ENCODE assay signal across 10 cellular contexts in the genomic region with DNA sequence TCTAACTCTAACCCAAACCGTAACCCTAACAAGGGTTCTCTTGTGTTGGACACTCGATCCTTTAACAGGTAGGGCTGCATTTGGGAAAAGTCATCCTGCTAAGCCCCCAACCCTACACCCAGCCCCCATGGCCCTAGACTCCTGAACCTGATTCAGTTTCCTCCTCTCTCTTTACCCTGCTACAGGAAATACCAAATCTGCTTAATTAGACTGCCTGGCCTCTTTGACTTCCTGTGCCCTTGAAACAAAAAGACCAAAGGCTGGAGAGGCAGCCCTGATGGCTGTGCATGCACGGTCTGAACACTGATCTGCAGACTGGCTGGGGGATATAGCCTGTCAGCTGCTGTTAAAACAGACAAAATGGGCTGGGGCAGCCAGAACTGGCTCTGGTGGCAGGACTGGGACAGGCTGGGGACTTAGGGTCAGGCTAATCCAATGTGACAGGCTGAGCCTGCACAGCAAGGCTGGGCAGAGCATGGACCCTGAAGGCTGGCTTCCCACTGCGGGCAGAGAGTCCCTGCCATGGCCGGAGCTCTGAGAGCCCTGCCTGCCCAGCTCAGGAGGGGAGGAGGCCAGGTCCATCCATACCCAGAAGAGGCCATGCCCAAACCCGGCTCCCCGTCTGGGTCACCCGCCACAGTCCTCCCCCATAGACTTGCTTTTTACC. TPM values are rescaled to one million over a fixed set of nuclear protein-coding genes. Genes with fewer than 3 reads are reported as not detected.
DNase-seq lines count a peak whose midpoint lies in the region; ATAC-seq, FAIRE-seq and TF ChIP-seq lines count a peak whose summit lies in the region.
"Had no signal": no experiment of that assay in that cellular context is flagged by ENCODE, and none has a peak within 500 bp of the region (broad histone marks: within the 10 kb centered on the region; RNA-seq: fewer than 3 reads in every experiment).

No MANE protein-coding gene starts in this region.

- CTCF ChIA-PET in activated naive CD4-positive, alpha-beta T cell treated with anti-CD3 and anti-CD28 coated beads, Interleukin-2, amount 10 ng/mL, durations not matched to agents 7 days and 5 days (lab: Charles Lee) = no interaction called here
- CTCF ChIA-PET in endothelial cell of umbilical vein (lab: Charles Lee) = no interaction called here

- no peaks in the 10 kb centered on the region for H3K9me3 Mint-ChIP-seq in activated naive CD4-positive, alpha-beta T cell treated with anti-CD3 and anti-CD28 coated beads, Interleukin-2, amount 10 ng/mL, durations not matched to agents 7 days and 5 days
- H3K9me3 Mint-ChIP-seq in type B pancreatic cell = no peaks in the 10 kb centered on the region

- no peaks in the 10 kb centered on the region for H3K36me3 ChIP-seq in RWPE2 (ENCODE audit: low read depth)
- H3K36me3 ChIP-seq in endothelial cell of umbilical vein (ENCODE audit: control insufficient read depth in 2 of 2, extremely low read depth in 1 of 2, insufficient read depth in 2 of 2, low read length in 2 of 2) = no peaks in the 10 kb centered on the region

- H3K9me1 ChIP-seq in endothelial cell of umbilical vein (replicated peaks; ENCODE audit: control insufficient read depth, extremely low read depth, insufficient read depth, low read length) = no peaks in the 10 kb centered on the region

- BruUV-seq in endothelial cell of umbilical vein (replicated peaks; lab: Mats Ljungman, UMichigan) = no TSS peak

- H3K27me3 ChIP-seq in RWPE2 (ENCODE audit: insufficient read depth, poor library complexity, severe bottlenecking) = no peaks in the 10 kb centered on the region
- no peaks in the 10 kb centered on the region for H3K27me3 ChIP-seq in endothelial cell of umbilical vein (ENCODE audit: control insufficient read depth in 2 of 2, insufficient read depth in 2 of 2, low read length in 2 of 2)

- peaks cover 4% of the 10 kb centered on the region for H3K4me1 Mint-ChIP-seq in activated naive CD4-positive, alpha-beta T cell treated with anti-CD3 and anti-CD28 coated beads, Interleukin-2, amount 10 ng/mL, durations not matched to agents 7 days and 5 days
- H3K4me1 Mint-ChIP-seq in type B pancreatic cell (ENCODE audit: unreplicated experiment) = peaks cover 16% of the 10 kb centered on the region

- H3K36me3 Mint-ChIP-seq in activated naive CD4-positive, alpha-beta T cell treated with anti-CD3 and anti-CD28 coated beads, Interleukin-2, amount 10 ng/mL, durations not matched to agents 7 days and 5 days = peaks cover 4% of the 10 kb centered on the region
- H3K36me3 Mint-ChIP-seq in type B pancreatic cell = no peaks in the 10 kb centered on the region

- FAIRE-seq in endothelial cell of umbilical vein (lab: Jason Lieb, UNC) = no peak
- FAIRE-seq: keratinocyte had no signal

- peak overlapping the region; percentile 19 for H3K4me3 Mint-ChIP-seq in activated naive CD4-positive, alpha-beta T cell treated with anti-CD3 and anti-CD28 coated beads, Interleukin-2, amount 10 ng/mL, durations not matched to agents 7 days and 5 days
- peak overlapping the region; percentile 18 for H3K4me3 Mint-ChIP-seq in type B pancreatic cell

- H3K4me3 ChIP-seq in RWPE2 (ENCODE audit: severe bottlenecking) (no peak overlapping the region), endothelial cell of umbilical vein (replicated peaks in 1 of 3; ENCODE audit: insufficient read depth in 1 of 3, low read depth in 1 of 3, low read length in 3 of 3) (no peak overlapping the region)
- H3K4me3 ChIP-seq: psoas muscle had no signal

- no peak overlapping the region for H3K27ac Mint-ChIP-seq in activated naive CD4-positive, alpha-beta T cell treated with anti-CD3 and anti-CD28 coated beads, Interleukin-2, amount 10 ng/mL, durations not matched to agents 7 days and 5 days
- no peak overlapping the region for H3K27ac Mint-ChIP-seq in type B pancreatic cell

- H4K20me1 ChIP-seq in endothelial cell of umbilical vein (replicated peaks; ENCODE audit: control insufficient read depth, extremely low read depth, insufficient read depth, low read length) = no peaks in the 10 kb centered on the region

- ATAC-seq in RWPE2 (ENCODE audit: low read depth) = 0 out of 3 replicates have a peak, but pooled peaks have one; percentile 20
- ATAC-seq in left ventricle myocardium superior = no peak
- ATAC-seq: psoas muscle had no signal

- H3K27me3 Mint-ChIP-seq in activated naive CD4-positive, alpha-beta T cell treated with anti-CD3 and anti-CD28 coated beads, Interleukin-2, amount 10 ng/mL, durations not matched to agents 7 days and 5 days = no peaks in the 10 kb centered on the region
- H3K27me3 Mint-ChIP-seq in type B pancreatic cell = peaks cover 4% of the 10 kb centered on the region

- no peaks in the 10 kb centered on the region for H3K4me1 ChIP-seq in RWPE2 (ENCODE audit: insufficient read depth, poor library complexity, severe bottlenecking)
- peaks cover 12% of the 10 kb centered on the region for H3K4me1 ChIP-seq in endothelial cell of umbilical vein (ENCODE audit: control insufficient read depth, extremely low read depth, insufficient read depth, low read length)
- H3K4me1 ChIP-seq: psoas muscle had no signal

- dilution Hi-C loops in endothelial cell of umbilical vein (cut with MboI; ENCODE audit: extremely low pct_ligation_motif_present, low sequenced_read_pairs) = no loop called here

- no peaks in the 10 kb centered on the region for H3K79me2 ChIP-seq in endothelial cell of umbilical vein (ENCODE audit: control insufficient read depth, insufficient read depth, low read length)

- no peak overlapping the region for H2AFZ ChIP-seq in endothelial cell of umbilical vein (ENCODE audit: low read depth, low read length)

- TF ChIP-seq POLR2A in endothelial cell of umbilical vein (IDR thresholded peaks at IDR 0.05; ENCODE audit: low read depth, low read length) = no peak

- no peak overlapping the region for H3K9ac ChIP-seq in endothelial cell of umbilical vein (replicated peaks; ENCODE audit: extremely low read depth, insufficient read depth, low read length)

- H3K4me2 ChIP-seq in endothelial cell of umbilical vein (ENCODE audit: insufficient read depth, low read length) = peak overlapping the region; percentile 30

- H3K9me3 ChIP-seq in RWPE2 (ENCODE audit: severe bottlenecking) (no peaks in the 10 kb centered on the region), endothelial cell of umbilical vein (replicated peaks; ENCODE audit: control insufficient read depth, insufficient read depth, low read length) (no peaks in the 10 kb centered on the region)
- H3K9me3 ChIP-seq: psoas muscle had no signal

- intact Hi-C loops in endothelial cell of umbilical vein (cut with micrococcal nuclease) = loop anchor here (2.0 kb wide), 1 partner anchor 66 kb away; a partner anchor contains a TSS
- intact Hi-C loops in left ventricle myocardium superior (cut with micrococcal nuclease) = no loop called here

- TF ChIP-seq CTCF in RWPE2 (IDR thresholded peaks at IDR 0.05; ENCODE audit: poor library complexity, severe bottlenecking) (no peak), endothelial cell of umbilical vein (IDR thresholded peaks at IDR 0.05; ENCODE audit: extremely low read depth in 1 of 2, insufficient read depth in 1 of 2, low read depth in 1 of 2, low read length in 2 of 2) (no peak), type B pancreatic cell (conservative IDR thresholded peaks at IDR 0.05) (no peak)

- DNase-seq in activated naive CD4-positive, alpha-beta T cell treated with anti-CD3 and anti-CD28 coated beads, Interleukin-2, amount 10 ng/mL, durations not matched to agents 7 days and 5 days = peak; percentile 50
- no peak for DNase-seq in activated naive CD4-positive, alpha-beta T cell treated with Interleukin-2 at 50 U/mL for 16 hours
- DNase-seq in RWPE2 (ENCODE audit: low spot score) (no peak), endothelial cell of umbilical vein (ENCODE audit: low read depth, low spot score) (peak; percentile 23), type B pancreatic cell (ENCODE audit: extremely low spot score, unreplicated experiment) (no peak), left ventricle myocardium superior (no peak), H4 (ENCODE audit: low spot score) (no peak), iPS-NIHi11 (ENCODE audit: low spot score) (no peak)
- DNase-seq: psoas muscle had no signal

- POLR2A ChIA-PET in endothelial cell of umbilical vein (lab: Charles Lee) = no interaction called here

- H3K27ac ChIP-seq in RWPE2 (ENCODE audit: poor library complexity, severe bottlenecking) (no peak overlapping the region), endothelial cell of umbilical vein (ENCODE audit: insufficient read depth, low read depth, low read length) (no peak overlapping the region)
- H3K27ac ChIP-seq: psoas muscle had no signal

TF ChIP-seq in endothelial cell of umbilical vein, 7 proteins besides CTCF, POLR2A, EP300 and RAD21:
- TF ChIP-seq MYC (IDR thresholded peaks at IDR 0.05; ENCODE audit: low read depth, low read length) (no peak), FOS (IDR thresholded peaks at IDR 0.05; ENCODE audit: borderline replicate concordance, insufficient read depth, low read length) (peak; percentile 24)

RNA-seq across cellular contexts. Expression of a gene that starts 51.0 kb away (rescaled TPM):
- total RNA-seq in endothelial cell of umbilical vein (not detected in 2 replicates), type B pancreatic cell (ENCODE audit: low replicate concordance) (5.6 and 7.7 TPM in 2 replicates), left ventricle myocardium superior (not detected)
- polyA plus RNA-seq in endothelial cell of umbilical vein = not detected in 2 replicates
- polyA plus RNA-seq in endothelial cell of umbilical vein (2011; cell fraction: cytosol; rRNA removed) = not detected in 2 replicates
- polyA plus RNA-seq in endothelial cell of umbilical vein (2011; cell fraction: nucleus; rRNA removed) = not detected in 2 replicates
- polyA plus RNA-seq in endothelial cell of umbilical vein (2012) = 0.79 TPM in 1 of 2 replicates, not detected in the other
- polyA minus RNA-seq in endothelial cell of umbilical vein = not detected in 2 replicates
- polyA minus RNA-seq in endothelial cell of umbilical vein (2011; cell fraction: cytosol; rRNA and poly(A)+ RNA removed) = not detected
- polyA minus RNA-seq in endothelial cell of umbilical vein (2011; cell fraction: nucleus; rRNA and poly(A)+ RNA removed) = not detected in 2 replicates
- total RNA-seq in H4 (2014; rRNA removed; shearing (Covaris generic)) = not detected in 2 replicates
- total RNA-seq: psoas muscle had no signal
- polyA plus RNA-seq: keratinocyte, psoas muscle had no signal

Comparison
In these comparisons a context has a peak if more than half of its experiments do, and no peak if none do; other contexts are left out.
1. DNase-seq: peak in activated naive CD4-positive, alpha-beta T cell treated with anti-CD3 and anti-CD28 coated beads, Interleukin-2, amount 10 ng/mL, durations not matched to agents 7 days and 5 days (single experiment) and endothelial cell of umbilical vein (single experiment); none in activated naive CD4-positive, alpha-beta T cell treated with Interleukin-2 at 50 U/mL for 16 hours (single experiment), RWPE2 (single experiment), type B pancreatic cell (single experiment), left ventricle myocardium superior (single experiment), H4 (single experiment) and iPS-NIHi11 (single experiment).